26 cellular contexts compared by ENCODE assay signal in the genomic region with DNA sequence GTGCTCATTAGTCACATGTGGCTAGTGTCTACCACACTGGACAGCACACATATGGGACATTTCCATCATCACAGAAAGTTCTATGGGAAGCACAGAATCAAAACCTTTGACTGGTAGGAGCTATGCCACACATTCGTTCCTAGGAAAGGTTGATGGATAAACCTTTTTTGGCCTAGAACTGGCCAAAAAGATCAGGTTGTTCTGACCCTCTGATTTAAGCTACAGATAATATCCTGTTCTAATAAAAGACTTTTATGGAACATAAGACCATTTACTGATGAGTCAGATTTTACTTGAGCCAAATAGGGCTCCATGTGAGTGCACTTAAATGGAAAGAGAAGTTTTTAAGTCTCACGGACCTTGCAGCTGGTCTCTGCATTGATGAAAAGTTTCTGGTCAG.
"Had no signal": no experiment of that assay in that cellular context is flagged by ENCODE, and none has a peak within 500 bp of the region (broad histone marks: within the 10 kb centered on the region; RNA-seq: fewer than 3 reads in every experiment).

No MANE protein-coding gene starts in this region.

- H3K4me3 ChIP-seq: pancreas, psoas muscle, right lobe of liver, sigmoid colon, stomach, thoracic aorta, thyroid gland, tibial nerve, upper lobe of left lung had no signal

- H3K9me3 ChIP-seq: neutrophil, pancreas, psoas muscle, right lobe of liver, sigmoid colon, thoracic aorta, thyroid gland, upper lobe of left lung had no signal

- H3K4me3 Mint-ChIP-seq: naive thymus-derived CD4-positive, alpha-beta T cell; natural killer cell; nephron; stimulated activated naive B cell treated with anti-CD40 and anti-IgM and Interleukin-4, amounts not matched to agents 10 μg/mL and 1 μg/mL and 100 μg/mL, for 72 hours; stimulated activated naive CD8-positive, alpha-beta T cell treated with anti-CD3 and anti-CD28 coated beads, Interleukin-15, Interleukin-2, amounts not matched to agents 100 ng/mL and 50 ng/mL, for 24 hours had no signal

- H3K4me1 Mint-ChIP-seq: natural killer cell; stimulated activated naive B cell treated with anti-CD40 and anti-IgM and Interleukin-4, amounts not matched to agents 10 μg/mL and 1 μg/mL and 100 μg/mL, for 72 hours had no signal

- H3K27ac Mint-ChIP-seq: naive thymus-derived CD4-positive, alpha-beta T cell; natural killer cell; stimulated activated naive B cell treated with anti-CD40 and anti-IgM and Interleukin-4, amounts not matched to agents 10 μg/mL and 1 μg/mL and 100 μg/mL, for 72 hours; stimulated activated naive CD8-positive, alpha-beta T cell treated with anti-CD3 and anti-CD28 coated beads, Interleukin-15, Interleukin-2, amounts not matched to agents 100 ng/mL and 50 ng/mL, for 24 hours had no signal

- H3K9me3 Mint-ChIP-seq: natural killer cell; nephron; stimulated activated naive B cell treated with anti-CD40 and anti-IgM and Interleukin-4, amounts not matched to agents 10 μg/mL and 1 μg/mL and 100 μg/mL, for 72 hours had no signal

- ATAC-seq: naive thymus-derived CD4-positive, alpha-beta T cell; natural killer cell; pancreas; psoas muscle; right cardiac atrium; right lobe of liver; stimulated activated naive B cell treated with anti-CD40 and anti-IgM and Interleukin-4, amounts not matched to agents 10 μg/mL and 1 μg/mL and 100 μg/mL, for 72 hours had no signal

- DNase-seq: naive thymus-derived CD4-positive, alpha-beta T cell; natural killer cell; nucleus accumbens; pancreas; psoas muscle; right cardiac atrium; right lobe of liver; sigmoid colon; small intestine; stimulated activated CD4-positive, alpha-beta T cell treated with anti-CD3 and anti-CD28 coated beads, Interleukin-15, amount 100 ng/mL, for 24 hours; stimulated activated CD4-positive, alpha-beta T cell treated with anti-CD3 and anti-CD28 coated beads, Interleukin-2, amount 100 ng/mL, for 24 hours; stimulated activated CD4-positive, alpha-beta T cell treated with anti-CD3 and anti-CD28 coated beads, Interleukin-2, amount 100 ng/mL, for 48 hours; stimulated activated CD4-positive, alpha-beta T cell treated with anti-CD3 and anti-CD28 coated beads, Interleukin-4, amount 100 ng/mL, for 4 hours; stimulated activated CD8-positive, alpha-beta memory T cell treated with anti-CD3 and anti-CD28 coated beads, Interleukin-4, amount 100 ng/mL, for 48 hours; stimulated activated naive B cell treated with anti-CD40 and anti-IgM and Interleukin-4, amounts not matched to agents 10 μg/mL and 1 μg/mL and 100 μg/mL, for 72 hours; stimulated activated naive CD4-positive, alpha-beta T cell treated with Interleukin-2 at 50 U/mL for 16 hours; stomach; thyroid gland; trophoblast cell; upper lobe of left lung had no signal

- H3K27me3 Mint-ChIP-seq: stimulated activated naive CD8-positive, alpha-beta T cell treated with anti-CD3 and anti-CD28 coated beads, Interleukin-15, Interleukin-2, amounts not matched to agents 100 ng/mL and 50 ng/mL, for 24 hours had no signal

- H3K36me3 ChIP-seq: neutrophil, pancreas, right lobe of liver, sigmoid colon, stomach, thoracic aorta, thyroid gland, tibial nerve, upper lobe of left lung had no signal

- H3K36me3 Mint-ChIP-seq: naive thymus-derived CD4-positive, alpha-beta T cell; natural killer cell; stimulated activated naive B cell treated with anti-CD40 and anti-IgM and Interleukin-4, amounts not matched to agents 10 μg/mL and 1 μg/mL and 100 μg/mL, for 72 hours had no signal

- FAIRE-seq: pancreas, small intestine, urothelium cell line had no signal

- H3K27me3 ChIP-seq: neutrophil, pancreas, right lobe of liver, sigmoid colon, thyroid gland, tibial nerve, upper lobe of left lung had no signal

- H3K4me1 ChIP-seq: pancreas, psoas muscle, right lobe of liver, sigmoid colon, stomach, thyroid gland, tibial nerve, upper lobe of left lung had no signal

- H3K27ac ChIP-seq: neutrophil, pancreas, psoas muscle, right lobe of liver, sigmoid colon, stomach, thoracic aorta, thyroid gland, tibial nerve, upper lobe of left lung had no signal
